Comparison of ENCODE assay signal across 12 cellular contexts in the genomic region with DNA sequence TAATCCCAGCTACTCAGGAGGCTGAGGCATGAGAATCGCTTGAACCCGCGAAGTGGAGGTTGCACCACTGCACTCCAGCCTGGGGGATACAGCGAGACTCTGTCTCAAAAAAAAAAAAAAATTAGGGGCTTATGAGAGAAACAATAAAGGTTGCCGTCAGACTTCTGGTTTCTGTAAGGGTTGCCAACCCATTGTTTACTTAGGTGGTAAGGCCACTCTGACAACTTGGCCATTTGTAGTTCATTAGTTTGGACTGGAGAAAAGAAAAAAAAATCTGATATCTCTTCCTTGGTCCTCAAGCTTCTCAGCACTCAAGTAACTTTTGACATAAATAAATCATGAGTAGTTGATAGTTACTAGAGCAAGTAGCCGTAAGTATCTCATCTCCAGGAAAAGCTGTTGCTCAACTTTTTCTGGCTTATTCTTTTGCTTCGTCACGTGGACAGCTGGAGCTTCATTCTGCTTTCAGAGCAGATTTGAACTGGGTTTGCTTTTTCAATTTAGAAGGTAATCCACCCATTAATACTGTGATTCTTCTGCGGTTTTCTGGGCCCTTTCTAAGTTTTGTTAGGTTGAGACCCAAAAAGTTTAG. TPM values are rescaled to one million over a fixed set of nuclear protein-coding genes. Genes with fewer than 3 reads are reported as not detected.
DNase-seq lines count a peak whose midpoint lies in the region; ATAC-seq, FAIRE-seq and TF ChIP-seq lines count a peak whose summit lies in the region.
"Had no signal": no experiment of that assay in that cellular context is flagged by ENCODE, and none has a peak within 500 bp of the region (broad histone marks: within the 10 kb centered on the region; RNA-seq: fewer than 3 reads in every experiment).

No MANE protein-coding gene starts in this region.

- TF ChIP-seq CTCF in liver (IDR thresholded peaks at IDR 0.05; ENCODE audit: low read depth, low read length, missing input control) = no peak
- no peak for TF ChIP-seq CTCF in HepG2 (CRISPR knock-in tag; IDR thresholded peaks at IDR 0.05)

- intact Hi-C loops in HepG2 (cut with micrococcal nuclease; ENCODE audit: unreplicated experiment) (no loop called here), aorta (cut with DNase I) (no loop called here)

- TF ChIP-seq RAD21 in liver (IDR thresholded peaks at IDR 0.05) (peak in 1 of 2 donors; percentile 4), HepG2 (CRISPR knock-in tag; IDR thresholded peaks at IDR 0.05) (no peak)

- H3K9ac ChIP-seq in liver (ENCODE audit: low read depth in 1 of 2, low read length in 2 of 2) (peak overlapping the region in 1 of 2 donors; percentile 58), HepG2 (ENCODE audit: insufficient read depth, low read depth, low read length) (no peak overlapping the region)

- H3K27ac ChIP-seq in liver (ENCODE audit: low read depth in 1 of 2, low read length in 2 of 2) = peak overlapping the region; percentile 72 to 89
- H3K27ac ChIP-seq in HepG2 (ENCODE audit: extremely low read length, insufficient read depth, low read length) = no peak overlapping the region
- peak overlapping the region; percentile 49 for H3K27ac ChIP-seq in muscle layer of duodenum (ENCODE audit: low read length)
- H3K27ac ChIP-seq in aorta (ENCODE audit: low read depth in 1 of 2, low read length in 2 of 2) = no peak overlapping the region

- H2AFZ ChIP-seq in HepG2 (ENCODE audit: low read length) = no peak overlapping the region

- no peaks in the 10 kb centered on the region for H3K36me3 ChIP-seq in liver (ENCODE audit: control insufficient read depth in 4 of 4, insufficient read depth in 3 of 4, low read depth in 1 of 4, low read length in 3 of 4)
- H3K36me3 ChIP-seq in HepG2 (replicated peaks in 1 of 2; ENCODE audit: control insufficient read depth in 1 of 2, insufficient read depth in 2 of 2, low read length in 2 of 2) = peaks cover 1 to 5% of the 10 kb centered on the region in 2 experiments; a peak in 2 of 5 replicates
- no peaks in the 10 kb centered on the region for H3K36me3 ChIP-seq in muscle layer of duodenum (ENCODE audit: control insufficient read depth in 1 of 2, insufficient read depth in 2 of 2, low read length in 2 of 2)
- H3K36me3 ChIP-seq in aorta (ENCODE audit: control insufficient read depth in 1 of 2, insufficient read depth in 2 of 2, low read length in 1 of 2) = no peaks in the 10 kb centered on the region

- no peak for FAIRE-seq in HepG2 (lab: Jason Lieb, UNC)

- ATAC-seq in HepG2 = no peak
- ATAC-seq in aorta (ENCODE audit: low FRiP score) = peak; percentile 77
- ATAC-seq: HCT116 had no signal

- H3K27me3 ChIP-seq in liver (ENCODE audit: control insufficient read depth in 4 of 4, insufficient read depth in 4 of 4, low read length in 3 of 4) = no peaks in the 10 kb centered on the region
- no peaks in the 10 kb centered on the region for H3K27me3 ChIP-seq in HepG2 (ENCODE audit: control insufficient read depth in 1 of 2, insufficient read depth in 2 of 2, low read length in 2 of 2)
- no peaks in the 10 kb centered on the region for H3K27me3 ChIP-seq in muscle layer of duodenum (ENCODE audit: low read depth, low read length)
- no peaks in the 10 kb centered on the region for H3K27me3 ChIP-seq in aorta (ENCODE audit: control insufficient read depth in 1 of 2, insufficient read depth in 2 of 2, low read length in 1 of 2)

- H3K4me3 ChIP-seq in liver (ENCODE audit: low read depth in 1 of 3, low read length in 3 of 3) (no peak overlapping the region), HepG2 (replicated peaks in 1 of 3; ENCODE audit: insufficient read depth in 1 of 3, low read depth in 2 of 3, low read length in 3 of 3) (no peak overlapping the region), muscle layer of duodenum (ENCODE audit: low read depth in 1 of 2, low read length in 2 of 2) (no peak overlapping the region), aorta (ENCODE audit: low read length in 2 of 2) (no peak overlapping the region)

- TF ChIP-seq POLR2A in HepG2 (IDR thresholded peaks at IDR 0.05; ENCODE audit: insufficient read depth in 1 of 2, low read depth in 2 of 2, low read length in 2 of 2) = no peak

- WGBS in liver = 41% methylated on average over 9 of the region's 9 CpGs
- WGBS in HepG2 (ENCODE audit: low lambda C conversion rate) = 96% methylated on average over 9 of the region's 9 CpGs
- WGBS in aorta, 2 donors = 78 to 80% methylated on average over 9 of the region's 9 CpGs

- H3K4me1 ChIP-seq in liver (ENCODE audit: control insufficient read depth in 4 of 4, insufficient read depth in 4 of 4, low read length in 3 of 4) (peaks cover 19 to 57% (median 52%) of the 10 kb centered on the region in 4 donors), HepG2 (ENCODE audit: insufficient read depth, low read length) (peaks cover 41% of the 10 kb centered on the region), muscle layer of duodenum (ENCODE audit: control insufficient read depth in 1 of 2, insufficient read depth in 2 of 2, low read length in 2 of 2) (peaks cover 0 to 4% of the 10 kb centered on the region in 2 donors), aorta (ENCODE audit: control insufficient read depth in 1 of 2, insufficient read depth in 2 of 2, low read length in 2 of 2) (peaks cover 0 to 2% of the 10 kb centered on the region in 2 donors)

- no peak overlapping the region for H3K4me2 ChIP-seq in HepG2 (ENCODE audit: low read depth, low read length)

- no peaks in the 10 kb centered on the region for H3K9me3 ChIP-seq in liver (ENCODE audit: control insufficient read depth in 4 of 4, low read length in 3 of 4)
- no peaks in the 10 kb centered on the region for H3K9me3 ChIP-seq in HepG2 (ENCODE audit: low read length)
- no peaks in the 10 kb centered on the region for H3K9me3 ChIP-seq in muscle layer of duodenum (ENCODE audit: control insufficient read depth in 1 of 2, low read length in 2 of 2)
- no peaks in the 10 kb centered on the region for H3K9me3 ChIP-seq in aorta (ENCODE audit: control insufficient read depth, low read length)

- CTCF ChIA-PET in HepG2 (lab: Yijun Ruan, JAX; ENCODE audit: low intra/inter-chr PET ratio, low total read pairs) = no interaction called here

- DNase-seq in HepG2 (ENCODE audit: low spot score) (no peak), fibroblast of gingiva (ENCODE audit: low read depth) (peak; percentile 85), aorta (no peak), NCI-H1048 (lab: John Stamatoyannopoulos, UW) (no peak), NCI-H146 (lab: John Stamatoyannopoulos, UW) (no peak), NCI-H345 treated with DMSO at 0.1 percent for 48 hours (lab: John Stamatoyannopoulos, UW; ENCODE audit: unreplicated experiment) (no peak)
- DNase-seq: foreskin melanocyte; NCI-H1930; stimulated activated CD4-positive, alpha-beta T cell treated with anti-CD3 and anti-CD28 coated beads, Interleukin-4, amount 100 ng/mL, for 4 hours had no signal

- BruUV-seq in HepG2 (replicated peaks; lab: Mats Ljungman, UMichigan) = no TSS peak

- H4K20me1 ChIP-seq in HepG2 (ENCODE audit: insufficient read depth, low read length) = peaks cover 9% of the 10 kb centered on the region

- in situ Hi-C loops in HepG2 (cut with HindIII; ENCODE audit: extremely low pct_ligation_motif_present, low pct_unique_long_range_greater_than_20kb) = no loop called here

- TF ChIP-seq EP300 in HepG2 (IDR thresholded peaks at IDR 0.05; ENCODE audit: low read depth in 2 of 2, low read length in 2 of 2) = no peak
- no peak for TF ChIP-seq EP300 in HepG2 (CRISPR knock-in tag; IDR thresholded peaks at IDR 0.05; ENCODE audit: borderline replicate concordance)

- POLR2A ChIA-PET in HepG2 (lab: Yijun Ruan, JAX) = interaction anchor here (0.7 kb wide), 1 partner anchor 328 kb away, joined by 3 read pairs; no protein-coding TSS in a partner anchor

- peaks cover 96% of the 10 kb centered on the region for H3K79me2 ChIP-seq in HepG2 (ENCODE audit: insufficient read depth, low read length)

RNA-seq across cellular contexts. Expression of gene SNX1, which starts 9.4 kb away (rescaled TPM):
- 10 to 100 TPM; 40.0 to 67.4 TPM for total RNA-seq in liver
- 10 to 100 TPM; 44.4 to 45.6 TPM for polyA plus RNA-seq in liver
- 29.3 and 58.2 TPM in 2 replicates for total RNA-seq in HepG2 (2016; rRNA removed; fragmentation: Illumina TruSeq; extraction: Trizol)
- 12.4 and 14.5 TPM in 2 replicates for total RNA-seq in HepG2 (2016; cell fraction: cytosol; rRNA removed; fragmentation: Illumina TruSeq; extraction: Trizol; ENCODE audit: low read depth)
- total RNA-seq in HepG2 (2016; cell fraction: insoluble cytoplasmic fraction; rRNA removed; fragmentation: Illumina TruSeq; extraction: Trizol) = 28.7 and 54.5 TPM in 2 replicates
- total RNA-seq in HepG2 (2016; cell fraction: membrane; rRNA removed; fragmentation: Illumina TruSeq; extraction: Trizol) = 20.0 and 22.0 TPM in 2 replicates
- 37.1 and 41.6 TPM in 2 replicates for total RNA-seq in HepG2 (2016; cell fraction: nucleus; rRNA removed; fragmentation: Illumina TruSeq; extraction: Trizol)
- 60.1 and 63.5 TPM in 2 replicates for polyA plus RNA-seq in HepG2 (2011; rRNA removed)
- 48.1 and 49.3 TPM in 2 replicates for polyA plus RNA-seq in HepG2 (2011; cell fraction: cytosol; rRNA removed)
- 116 and 118 TPM in 2 replicates for polyA plus RNA-seq in HepG2 (2011; cell fraction: nucleus; rRNA removed)
- polyA plus RNA-seq in HepG2 (2012) = 46.7 and 52.1 TPM in 2 replicates
- 14.2 and 16.4 TPM in 2 replicates for polyA plus RNA-seq in HepG2 (2016; cell fraction: cytosol; fragmentation: Illumina TruSeq; extraction: Trizol; ENCODE audit: low read depth)
- 117 and 119 TPM in 2 replicates for polyA plus RNA-seq in HepG2 (2016; cell fraction: insoluble cytoplasmic fraction; fragmentation: Illumina TruSeq; extraction: Trizol; ENCODE audit: low read depth)
- polyA plus RNA-seq in HepG2 (2016; cell fraction: membrane; fragmentation: Illumina TruSeq; extraction: Trizol; ENCODE audit: low read depth) = 22.7 and 27.4 TPM in 2 replicates
- polyA plus RNA-seq in HepG2 (2016; cell fraction: nucleus; fragmentation: Illumina TruSeq; extraction: Trizol; ENCODE audit: insufficient read depth, low read depth) = 118 and 124 TPM in 2 replicates
- 89.7 and 117 TPM in 2 replicates for polyA minus RNA-seq in HepG2 (2011; rRNA and poly(A)+ RNA removed; ENCODE audit: low replicate concordance)
- polyA minus RNA-seq in HepG2 (2011; cell fraction: cytosol; rRNA and poly(A)+ RNA removed) = 36.7 and 43.3 TPM in 2 replicates
- polyA minus RNA-seq in HepG2 (2011; cell fraction: nucleus; rRNA and poly(A)+ RNA removed) = 56.4 and 70.6 TPM in 2 replicates
- total RNA-seq in aorta = 100 to 1,000 TPM; 122 to 153 TPM
- polyA plus RNA-seq in aorta = 10 to 100 TPM; 54.6 to 57.7 TPM

RNA-seq across cellular contexts. Expression of gene CIAO2A, which starts 11.6 kb away (rescaled TPM):
- total RNA-seq in liver (100 to 1,000 TPM; 124 to 147 TPM), HepG2 (2016; rRNA removed; fragmentation: Illumina TruSeq; extraction: Trizol) (100 and 114 TPM in 2 replicates), aorta (10 to 100 TPM; 23.2 to 27.4 TPM)
- polyA plus RNA-seq in liver (100 to 1,000 TPM; 171 to 404 TPM), HepG2 (2011; rRNA removed) (60.7 and 83.0 TPM in 2 replicates), aorta (10 to 100 TPM; 24.1 to 81.9 TPM)
- 117 and 120 TPM in 2 replicates for total RNA-seq in HepG2 (2016; cell fraction: cytosol; rRNA removed; fragmentation: Illumina TruSeq; extraction: Trizol; ENCODE audit: low read depth)
- total RNA-seq in HepG2 (2016; cell fraction: insoluble cytoplasmic fraction; rRNA removed; fragmentation: Illumina TruSeq; extraction: Trizol) = 104 and 128 TPM in 2 replicates
- 188 and 189 TPM in 2 replicates for total RNA-seq in HepG2 (2016; cell fraction: membrane; rRNA removed; fragmentation: Illumina TruSeq; extraction: Trizol)
- 45.9 and 47.2 TPM in 2 replicates for total RNA-seq in HepG2 (2016; cell fraction: nucleus; rRNA removed; fragmentation: Illumina TruSeq; extraction: Trizol)
- polyA plus RNA-seq in HepG2 (2011; cell fraction: cytosol; rRNA removed) = 47.8 and 57.9 TPM in 2 replicates
- 10.1 and 17.2 TPM in 2 replicates for polyA plus RNA-seq in HepG2 (2011; cell fraction: nucleus; rRNA removed)
- polyA plus RNA-seq in HepG2 (2012) = 66.7 and 86.2 TPM in 2 replicates
- polyA plus RNA-seq in HepG2 (2016; cell fraction: cytosol; fragmentation: Illumina TruSeq; extraction: Trizol; ENCODE audit: low read depth) = 136 and 156 TPM in 2 replicates
- polyA plus RNA-seq in HepG2 (2016; cell fraction: insoluble cytoplasmic fraction; fragmentation: Illumina TruSeq; extraction: Trizol; ENCODE audit: low read depth) = 144 and 157 TPM in 2 replicates
- polyA plus RNA-seq in HepG2 (2016; cell fraction: membrane; fragmentation: Illumina TruSeq; extraction: Trizol; ENCODE audit: low read depth) = 185 and 196 TPM in 2 replicates
- 78.4 and 88.1 TPM in 2 replicates for polyA plus RNA-seq in HepG2 (2016; cell fraction: nucleus; fragmentation: Illumina TruSeq; extraction: Trizol; ENCODE audit: insufficient read depth, low read depth)
- polyA minus RNA-seq in HepG2 (2011; rRNA and poly(A)+ RNA removed; ENCODE audit: low replicate concordance) = 5.8 and 12.6 TPM in 2 replicates
- 13.1 and 13.5 TPM in 2 replicates for polyA minus RNA-seq in HepG2 (2011; cell fraction: cytosol; rRNA and poly(A)+ RNA removed)
- 11.3 and 13.7 TPM in 2 replicates for polyA minus RNA-seq in HepG2 (2011; cell fraction: nucleus; rRNA and poly(A)+ RNA removed)

RNA-seq across cellular contexts. Expression of gene SNX22, which starts 46.3 kb away (rescaled TPM):
- total RNA-seq in liver (10 to 100 TPM in 1 of 2 donors, 1 to 10 TPM in 1; 2.2 to 37.4 TPM), HepG2 (2016; rRNA removed; fragmentation: Illumina TruSeq; extraction: Trizol) (3.1 and 5.5 TPM in 2 replicates), aorta (under 1 TPM; 0.36 to 0.39 TPM)
- polyA plus RNA-seq in liver (1 to 10 TPM; 2.4 to 3.7 TPM), HepG2 (2011; rRNA removed) (2.3 and 2.4 TPM in 2 replicates), aorta (under 1 TPM; 0.38 to 0.90 TPM)
- total RNA-seq in HepG2 (2016; cell fraction: cytosol; rRNA removed; fragmentation: Illumina TruSeq; extraction: Trizol; ENCODE audit: low read depth) = 1.2 TPM in 2 replicates
- total RNA-seq in HepG2 (2016; cell fraction: insoluble cytoplasmic fraction; rRNA removed; fragmentation: Illumina TruSeq; extraction: Trizol) = 3.8 and 4.8 TPM in 2 replicates
- total RNA-seq in HepG2 (2016; cell fraction: membrane; rRNA removed; fragmentation: Illumina TruSeq; extraction: Trizol) = 1.7 and 2.0 TPM in 2 replicates
- total RNA-seq in HepG2 (2016; cell fraction: nucleus; rRNA removed; fragmentation: Illumina TruSeq; extraction: Trizol) = 5.3 and 5.7 TPM in 2 replicates
- 1.00 and 1.3 TPM in 2 replicates for polyA plus RNA-seq in HepG2 (2011; cell fraction: cytosol; rRNA removed)
- 10.3 and 12.4 TPM in 2 replicates for polyA plus RNA-seq in HepG2 (2011; cell fraction: nucleus; rRNA removed)
- 2.3 and 2.6 TPM in 2 replicates for polyA plus RNA-seq in HepG2 (2012)
- polyA plus RNA-seq in HepG2 (2016; cell fraction: cytosol; fragmentation: Illumina TruSeq; extraction: Trizol; ENCODE audit: low read depth) = 1.4 TPM in 2 replicates
- polyA plus RNA-seq in HepG2 (2016; cell fraction: insoluble cytoplasmic fraction; fragmentation: Illumina TruSeq; extraction: Trizol; ENCODE audit: low read depth) = 3.3 and 4.2 TPM in 2 replicates
- 1.9 and 2.2 TPM in 2 replicates for polyA plus RNA-seq in HepG2 (2016; cell fraction: membrane; fragmentation: Illumina TruSeq; extraction: Trizol; ENCODE audit: low read depth)
- 11.9 and 12.0 TPM in 2 replicates for polyA plus RNA-seq in HepG2 (2016; cell fraction: nucleus; fragmentation: Illumina TruSeq; extraction: Trizol; ENCODE audit: insufficient read depth, low read depth)
- 0.68 and 5.4 TPM in 2 replicates for polyA minus RNA-seq in HepG2 (2011; rRNA and poly(A)+ RNA removed; ENCODE audit: low replicate concordance)
- 0.40 and 1.1 TPM in 2 replicates for polyA minus RNA-seq in HepG2 (2011; cell fraction: cytosol; rRNA and poly(A)+ RNA removed)
- 7.0 TPM in 2 replicates for polyA minus RNA-seq in HepG2 (2011; cell fraction: nucleus; rRNA and poly(A)+ RNA removed)

RNA-seq across cellular contexts. Expression of gene PPIB, which starts 57.6 kb away (rescaled TPM):
- total RNA-seq in liver (100 to 1,000 TPM; 379 to 638 TPM), HepG2 (2016; rRNA removed; fragmentation: Illumina TruSeq; extraction: Trizol) (476 and 882 TPM in 2 replicates), aorta (100 to 1,000 TPM; 362 to 395 TPM)
- polyA plus RNA-seq in liver (100 to 1,000 TPM; 627 to 768 TPM), HepG2 (2011; rRNA removed) (720 and 780 TPM in 2 replicates), aorta (100 to 1,000 TPM; 293 to 699 TPM)
- 310 and 329 TPM in 2 replicates for total RNA-seq in HepG2 (2016; cell fraction: cytosol; rRNA removed; fragmentation: Illumina TruSeq; extraction: Trizol; ENCODE audit: low read depth)
- total RNA-seq in HepG2 (2016; cell fraction: insoluble cytoplasmic fraction; rRNA removed; fragmentation: Illumina TruSeq; extraction: Trizol) = 469 and 893 TPM in 2 replicates
- total RNA-seq in HepG2 (2016; cell fraction: membrane; rRNA removed; fragmentation: Illumina TruSeq; extraction: Trizol) = 263 and 284 TPM in 2 replicates
- 653 and 716 TPM in 2 replicates for total RNA-seq in HepG2 (2016; cell fraction: nucleus; rRNA removed; fragmentation: Illumina TruSeq; extraction: Trizol)
- 860 and 980 TPM in 2 replicates for polyA plus RNA-seq in HepG2 (2011; cell fraction: cytosol; rRNA removed)
- 242 and 249 TPM in 2 replicates for polyA plus RNA-seq in HepG2 (2011; cell fraction: nucleus; rRNA removed)
- 536 and 675 TPM in 2 replicates for polyA plus RNA-seq in HepG2 (2012)
- polyA plus RNA-seq in HepG2 (2016; cell fraction: cytosol; fragmentation: Illumina TruSeq; extraction: Trizol; ENCODE audit: low read depth) = 356 and 376 TPM in 2 replicates
- polyA plus RNA-seq in HepG2 (2016; cell fraction: insoluble cytoplasmic fraction; fragmentation: Illumina TruSeq; extraction: Trizol; ENCODE audit: low read depth) = 548 and 588 TPM in 2 replicates
- polyA plus RNA-seq in HepG2 (2016; cell fraction: membrane; fragmentation: Illumina TruSeq; extraction: Trizol; ENCODE audit: low read depth) = 269 and 288 TPM in 2 replicates
- 1,346 and 1,446 TPM in 2 replicates for polyA plus RNA-seq in HepG2 (2016; cell fraction: nucleus; fragmentation: Illumina TruSeq; extraction: Trizol; ENCODE audit: insufficient read depth, low read depth)
- 378 and 425 TPM in 2 replicates for polyA minus RNA-seq in HepG2 (2011; rRNA and poly(A)+ RNA removed; ENCODE audit: low replicate concordance)
- 221 and 246 TPM in 2 replicates for polyA minus RNA-seq in HepG2 (2011; cell fraction: cytosol; rRNA and poly(A)+ RNA removed)
- 88.7 and 104 TPM in 2 replicates for polyA minus RNA-seq in HepG2 (2011; cell fraction: nucleus; rRNA and poly(A)+ RNA removed)

RNA-seq across cellular contexts. Expression of gene DAPK2, which starts 58.9 kb away (rescaled TPM):
- 1 to 10 TPM; 1.1 to 3.6 TPM for total RNA-seq in liver
- 1 to 10 TPM; 1.0 to 1.1 TPM for polyA plus RNA-seq in liver
- 0.14 and 0.33 TPM in 2 replicates for total RNA-seq in HepG2 (2016; rRNA removed; fragmentation: Illumina TruSeq; extraction: Trizol)
- total RNA-seq in HepG2 (2016; cell fraction: cytosol; rRNA removed; fragmentation: Illumina TruSeq; extraction: Trizol; ENCODE audit: low read depth) = not detected in 2 replicates
- total RNA-seq in HepG2 (2016; cell fraction: insoluble cytoplasmic fraction; rRNA removed; fragmentation: Illumina TruSeq; extraction: Trizol) = 0.09 TPM in 1 of 2 replicates, not detected in the other
- total RNA-seq in HepG2 (2016; cell fraction: membrane; rRNA removed; fragmentation: Illumina TruSeq; extraction: Trizol) = not detected in 2 replicates
- total RNA-seq in HepG2 (2016; cell fraction: nucleus; rRNA removed; fragmentation: Illumina TruSeq; extraction: Trizol) = not detected in 2 replicates
- polyA plus RNA-seq in HepG2 (2011; rRNA removed) = 0.63 and 1.3 TPM in 2 replicates
- 0.43 and 1.0 TPM in 2 replicates for polyA plus RNA-seq in HepG2 (2011; cell fraction: cytosol; rRNA removed)
- 1.5 and 4.0 TPM in 2 replicates for polyA plus RNA-seq in HepG2 (2011; cell fraction: nucleus; rRNA removed)
- polyA plus RNA-seq in HepG2 (2012) = 1.0 and 1.1 TPM in 2 replicates
- polyA plus RNA-seq in HepG2 (2016; cell fraction: cytosol; fragmentation: Illumina TruSeq; extraction: Trizol; ENCODE audit: low read depth) = not detected in 2 replicates
- polyA plus RNA-seq in HepG2 (2016; cell fraction: insoluble cytoplasmic fraction; fragmentation: Illumina TruSeq; extraction: Trizol; ENCODE audit: low read depth) = 0.14 TPM in 1 of 2 replicates, not detected in the other
- polyA plus RNA-seq in HepG2 (2016; cell fraction: membrane; fragmentation: Illumina TruSeq; extraction: Trizol; ENCODE audit: low read depth) = not detected in 2 replicates
- 0.13 and 0.64 TPM in 2 replicates for polyA plus RNA-seq in HepG2 (2016; cell fraction: nucleus; fragmentation: Illumina TruSeq; extraction: Trizol; ENCODE audit: insufficient read depth, low read depth)
- polyA minus RNA-seq in HepG2 (2011; rRNA and poly(A)+ RNA removed; ENCODE audit: low replicate concordance) = 0.74 and 9.0 TPM in 2 replicates
- 0.69 and 0.97 TPM in 2 replicates for polyA minus RNA-seq in HepG2 (2011; cell fraction: cytosol; rRNA and poly(A)+ RNA removed)
- 1.5 and 2.6 TPM in 2 replicates for polyA minus RNA-seq in HepG2 (2011; cell fraction: nucleus; rRNA and poly(A)+ RNA removed)
- total RNA-seq in aorta = 1 to 10 TPM; 6.0 to 8.0 TPM
- 1 to 10 TPM; 2.0 to 8.1 TPM for polyA plus RNA-seq in aorta

Comparison
In these comparisons a context has a peak if more than half of its experiments do, and no peak if none do; other contexts are left out.
1. H3K27ac ChIP-seq: peak in liver (2 of 2) and muscle layer of duodenum (single experiment); none in HepG2 (single experiment) and aorta (0 of 2).